35 cellular contexts compared by ENCODE assay signal in the genomic region with DNA sequence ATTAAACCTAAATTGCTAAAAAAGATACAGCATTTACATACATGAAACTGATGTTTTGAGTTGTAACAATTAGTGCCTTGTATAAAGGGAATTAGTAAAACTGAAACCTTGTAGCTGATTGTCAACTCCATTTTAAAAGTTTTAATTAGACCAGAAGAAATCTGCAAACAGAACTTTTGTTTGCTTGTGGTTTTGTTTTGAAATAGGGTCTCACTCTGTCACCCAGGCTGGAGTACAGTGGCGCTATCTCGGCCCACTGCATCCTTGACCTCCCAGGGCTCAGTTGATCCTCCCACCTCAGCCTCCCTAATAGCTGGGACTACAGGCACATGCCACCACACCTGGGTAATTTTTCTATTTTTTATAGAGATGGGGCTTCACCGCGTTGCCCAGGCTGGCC.
DNase-seq lines count a peak whose midpoint lies in the region; ATAC-seq, FAIRE-seq and TF ChIP-seq lines count a peak whose summit lies in the region.
"Had no signal": no experiment of that assay in that cellular context is flagged by ENCODE, and none has a peak within 500 bp of the region (broad histone marks: within the 10 kb centered on the region; RNA-seq: fewer than 3 reads in every experiment).

No MANE protein-coding gene starts in this region.

- no peak for TF ChIP-seq RAD21 in HepG2 (CRISPR knock-in tag; IDR thresholded peaks at IDR 0.05)
- TF ChIP-seq RAD21 in HCT116 (IDR thresholded peaks at IDR 0.05; ENCODE audit: low read depth), result no peak
- no peak for TF ChIP-seq RAD21 in GM12878 (IDR thresholded peaks at IDR 0.05; ENCODE audit: insufficient read depth, low read depth, low read length)

- no peaks in the 10 kb centered on the region for H3K27me3 ChIP-seq in HepG2 (ENCODE audit: control insufficient read depth in 1 of 2, insufficient read depth in 2 of 2, low read length in 2 of 2)
- no peaks in the 10 kb centered on the region for H3K27me3 ChIP-seq in right lobe of liver
- H3K27me3 ChIP-seq in GM06990 (replicated peaks; ENCODE audit: control insufficient read depth, insufficient read depth, low read length), result no peaks in the 10 kb centered on the region
- H3K27me3 ChIP-seq in HCT116 (ENCODE audit: insufficient read depth, low read length), result no peaks in the 10 kb centered on the region
- H3K27me3 ChIP-seq in GM12878 (replicated peaks in 1 of 2; ENCODE audit: control insufficient read depth in 2 of 2, insufficient read depth in 2 of 2, low read length in 1 of 2), result no peaks in the 10 kb centered on the region
- H3K27me3 ChIP-seq: BE2C; BLaER1; BLaER1 treated with 17β-estradiol and CSF1 and Interleukin-3, amounts not matched to agents 10 nM and 100 nM had no signal

- FAIRE-seq in HepG2 (lab: Jason Lieb, UNC) (no peak), GM12878 (lab: Jason Lieb, UNC) (no peak), HTR-8/SVneo (lab: Jason Lieb, UNC) (no peak)
- FAIRE-seq: A204.1, A549, D721Med had no signal

- in situ Hi-C loops in HepG2 (cut with HindIII; ENCODE audit: extremely low pct_ligation_motif_present, low pct_unique_long_range_greater_than_20kb), result no loop called here
- in situ Hi-C loops in GM12878 (cut with MboI), result no loop called here

- BruUV-seq in HepG2 (replicated peaks; lab: Mats Ljungman, UMichigan) (no TSS peak), HCT116 (replicated peaks; lab: Mats Ljungman, UMichigan) (TSS peak; percentile 3), GM12878 (replicated peaks; lab: Mats Ljungman, UMichigan) (no TSS peak)

- no peak overlapping the region for H3K9ac ChIP-seq in HepG2 (ENCODE audit: insufficient read depth, low read depth, low read length)
- H3K9ac ChIP-seq in HCT116 (ENCODE audit: low read length), result no peak overlapping the region
- no peak overlapping the region for H3K9ac ChIP-seq in GM12878 (ENCODE audit: control insufficient read depth, insufficient read depth, low read length)
- H3K9ac ChIP-seq: BLaER1; BLaER1 treated with 17β-estradiol and CSF1 and Interleukin-3, amounts not matched to agents 10 nM and 100 nM had no signal

- H3K27ac ChIP-seq in HepG2 (ENCODE audit: extremely low read length, insufficient read depth, low read length) (no peak overlapping the region), right lobe of liver (no peak overlapping the region), HCT116 (ENCODE audit: low read depth, low read length) (no peak overlapping the region), GM12878 (ENCODE audit: control insufficient read depth, insufficient read depth) (no peak overlapping the region)
- H3K27ac ChIP-seq: 22Rv1; A549; BLaER1; BLaER1 treated with 17β-estradiol and CSF1 and Interleukin-3, amounts not matched to agents 10 nM and 100 nM; C4-2B had no signal

- H4K20me1 ChIP-seq in HepG2 (ENCODE audit: insufficient read depth, low read length) (no peaks in the 10 kb centered on the region), HCT116 (ENCODE audit: insufficient read depth) (no peaks in the 10 kb centered on the region), GM12878 (ENCODE audit: control insufficient read depth, insufficient read depth) (no peaks in the 10 kb centered on the region)
- H4K20me1 ChIP-seq: BLaER1; BLaER1 treated with 17β-estradiol and CSF1 and Interleukin-3, amounts not matched to agents 10 nM and 100 nM had no signal

- no peak for ATAC-seq in HepG2
- no peak for ATAC-seq in right lobe of liver
- no peak for ATAC-seq in HCT116
- peak; percentile 56 for ATAC-seq in GM12878
- ATAC-seq: A549; CD8-positive, alpha-beta T cell had no signal

- H2AFZ ChIP-seq in HepG2 (ENCODE audit: low read length) (no peak overlapping the region), HCT116 (ENCODE audit: low read depth, low read length, poor library complexity, severe bottlenecking) (no peak overlapping the region), GM12878 (ENCODE audit: control insufficient read depth, low read depth, low read length) (no peak overlapping the region)

- H3K4me2 ChIP-seq in HepG2 (ENCODE audit: low read depth, low read length), result no peak overlapping the region
- no peak overlapping the region for H3K4me2 ChIP-seq in HCT116 (ENCODE audit: low read length)
- H3K4me2 ChIP-seq in GM12878 (ENCODE audit: control insufficient read depth, insufficient read depth), result no peak overlapping the region
- H3K4me2 ChIP-seq: A549; BLaER1; BLaER1 treated with 17β-estradiol and CSF1 and Interleukin-3, amounts not matched to agents 10 nM and 100 nM had no signal

- intact Hi-C loops in HepG2 (cut with micrococcal nuclease; ENCODE audit: unreplicated experiment) (no loop called here), right lobe of liver (cut with DNase I) (no loop called here), HCT116 (cut with micrococcal nuclease) (no loop called here), GM12878 (cut with micrococcal nuclease; ENCODE audit: unreplicated experiment) (no loop called here)

- H3K79me2 ChIP-seq in HepG2 (ENCODE audit: insufficient read depth, low read length) (no peaks in the 10 kb centered on the region), HCT116 (ENCODE audit: insufficient read depth, low read length) (no peaks in the 10 kb centered on the region), GM12878 (ENCODE audit: control insufficient read depth, insufficient read depth, low read length) (no peaks in the 10 kb centered on the region)

- SMC1A ChIA-PET in GM12878 (lab: Charles Lee; ENCODE audit: uncharacterized antibody, unreplicated experiment), result interaction anchor here (1.0 to 4.8 kb wide), 5 partner anchors 9 to 40 kb away, joined by 3 to 19 read pairs (median 5); no protein-coding TSS in a partner anchor

- DNase-seq in HepG2 (ENCODE audit: low spot score), result no peak
- DNase-seq in right lobe of liver, result no peak
- peak; percentile 36 for DNase-seq in GM06990 (ENCODE audit: extremely low read depth, insufficient read length)
- no peak for DNase-seq in HCT116 (ENCODE audit: low read depth, low spot score)
- DNase-seq in GM12878 (ENCODE audit: low read depth, low spot score), result no peak
- no peak for DNase-seq in HTR-8/SVneo (ENCODE audit: insufficient read length, low spot score)
- no peak for DNase-seq in central memory CD4-positive, alpha-beta T cell
- no peak for DNase-seq in HPDE6-E6E7 (ENCODE audit: extremely low spot score)
- DNase-seq: 8988T; ACHN; AML-193; BE2C; C1 segment of cervical spinal cord; Caco-2; Calu3; CD4-positive, alpha-beta memory T cell; CD4-positive, alpha-beta T cell; CD4-positive, CD25-positive, alpha-beta regulatory T cell; CD8-positive, alpha-beta memory T cell; CD8-positive, alpha-beta T cell; COR-L47; DMS 273 treated with DMSO at 0.1 percent for 48 hours; DMS153; DMS53; DMS79; DMS79 treated with DMSO at 0.1 percent for 48 hours; DND-41; EL had no signal

- TF ChIP-seq EP300 in HepG2 (IDR thresholded peaks at IDR 0.05; ENCODE audit: low read depth in 2 of 2, low read length in 2 of 2) (no peak), HepG2 (CRISPR knock-in tag; IDR thresholded peaks at IDR 0.05; ENCODE audit: borderline replicate concordance) (no peak), GM12878 (IDR thresholded peaks at IDR 0.05; ENCODE audit: borderline replicate concordance in 1 of 2, control insufficient read depth in 1 of 2, low read depth in 2 of 2, low read length in 2 of 2) (0 out of 4 replicates have a peak, but pooled peaks of 1 of the 2 experiments have one; percentile 9)

- POLR2A ChIA-PET in HepG2 (lab: Yijun Ruan, JAX), result no interaction called here
- POLR2A ChIA-PET in HCT116 (lab: Charles Lee), result no interaction called here
- POLR2A ChIA-PET in GM12878 (lab: Charles Lee), result interaction anchor here (0.6 kb wide), 1 partner anchor 37 kb away, joined by 4 read pairs; no protein-coding TSS in a partner anchor

- TF ChIP-seq POLR2A in HepG2 (IDR thresholded peaks at IDR 0.05; ENCODE audit: insufficient read depth in 1 of 2, low read depth in 2 of 2, low read length in 2 of 2) (no peak), right lobe of liver (IDR thresholded peaks at IDR 0.05) (no peak), HCT116 (IDR thresholded peaks at IDR 0.05; ENCODE audit: borderline replicate concordance, extremely low read depth, insufficient read depth, insufficient read length) (no peak), GM12878 (IDR thresholded peaks at IDR 0.05; ENCODE audit: low read depth, low read length) (no peak)

- 46% methylated on average over 4 of the region's 4 CpGs for WGBS in HepG2 (ENCODE audit: low lambda C conversion rate)
- 27% methylated on average over 2 of the region's 4 CpGs for WGBS in right lobe of liver (ENCODE audit: insufficient coverage, low coverage, low lambda C conversion rate, missing lambda C conversion rate)
- 5% methylated on average over 4 of the region's 4 CpGs for WGBS in GM12878 (ENCODE audit: insufficient coverage, insufficient replicate concordance, low lambda C conversion rate, missing lambda C conversion rate)

- no peak for TF ChIP-seq CTCF in HepG2 (CRISPR knock-in tag; IDR thresholded peaks at IDR 0.05)
- no peak for TF ChIP-seq CTCF in right lobe of liver (IDR thresholded peaks at IDR 0.05)
- no peak for TF ChIP-seq CTCF in GM06990 (IDR thresholded peaks at IDR 0.05; ENCODE audit: insufficient read depth, low read length, poor library complexity, severe bottlenecking)
- no peak for TF ChIP-seq CTCF in HCT116 (IDR thresholded peaks at IDR 0.05 in 2 of 3, conservative IDR thresholded peaks at IDR 0.05 in 1 of 3; ENCODE audit: borderline replicate concordance in 1 of 3, insufficient read depth in 1 of 3, low read depth in 2 of 3, low read length in 2 of 3)
- TF ChIP-seq CTCF in GM12878 (IDR thresholded peaks at IDR 0.05 in 2 of 3, conservative IDR thresholded peaks at IDR 0.05 in 1 of 3; ENCODE audit: control insufficient read depth in 2 of 3, extremely low read depth in 1 of 3, insufficient read depth in 1 of 3, low read depth in 3 of 3, low read length in 3 of 3), result no peak

- H3K36me3 ChIP-seq in HepG2 (replicated peaks in 1 of 2; ENCODE audit: control insufficient read depth in 1 of 2, insufficient read depth in 2 of 2, low read length in 2 of 2) (no peaks in the 10 kb centered on the region), right lobe of liver (no peaks in the 10 kb centered on the region), GM06990 (ENCODE audit: control insufficient read depth, insufficient read depth, low read length) (no peaks in the 10 kb centered on the region; the same call in 1 of the 2 replicates), HCT116 (ENCODE audit: control insufficient read depth in 1 of 2, insufficient read depth in 2 of 2, low read length in 2 of 2) (no peaks in the 10 kb centered on the region; a peak in 1 of 4 replicates), GM12878 (ENCODE audit: control insufficient read depth in 2 of 2, insufficient read depth in 2 of 2, low read length in 1 of 2) (no peaks in the 10 kb centered on the region; a peak in 1 of 4 replicates)
- H3K36me3 ChIP-seq: BE2C had no signal

- CTCF ChIA-PET in HepG2 (lab: Yijun Ruan, JAX; ENCODE audit: low intra/inter-chr PET ratio, low total read pairs), result no interaction called here
- CTCF ChIA-PET in HCT116 (lab: Charles Lee), result interaction anchor here (1.2 kb wide), 1 partner anchor 97 kb away, joined by 3 read pairs; no protein-coding TSS in a partner anchor
- CTCF ChIA-PET in GM12878 (lab: Yijun Ruan, JAX), result interaction anchor here (0.7 to 1.5 kb wide), 5 partner anchors 11 to 378 kb away, joined by 3 to 4 read pairs (median 3); no protein-coding TSS in a partner anchor

- RAD21 ChIA-PET in HCT116 (lab: Charles Lee; ENCODE audit: low non-redundant PET in 1 of 2, low total read pairs in 2 of 2, uncharacterized antibody in 2 of 2, unreplicated experiment in 2 of 2) (no interaction called here), GM12878 (lab: Charles Lee; ENCODE audit: unreplicated experiment) (interaction anchor here (1.1 to 2.3 kb wide), 2 partner anchors 11 to 561 kb away, joined by 4 to 7 read pairs; no protein-coding TSS in a partner anchor)

- H3K4me3 ChIP-seq in HepG2 (replicated peaks in 1 of 3; ENCODE audit: insufficient read depth in 1 of 3, low read depth in 2 of 3, low read length in 3 of 3), result no peak overlapping the region
- no peak overlapping the region for H3K4me3 ChIP-seq in right lobe of liver
- H3K4me3 ChIP-seq in GM06990 (replicated peaks; ENCODE audit: low read depth, low read length), result no peak overlapping the region
- no peak overlapping the region for H3K4me3 ChIP-seq in HCT116 (replicated peaks in 1 of 2; ENCODE audit: low read depth in 1 of 2, low read length in 2 of 2)
- no peak overlapping the region for H3K4me3 ChIP-seq in GM12878
- H3K4me3 ChIP-seq: A549; BLaER1; BLaER1 treated with 17β-estradiol and CSF1 and Interleukin-3, amounts not matched to agents 10 nM and 100 nM had no signal

- H3K9me2 ChIP-seq in HCT116 (ENCODE audit: insufficient read depth), result no peaks in the 10 kb centered on the region

- H3K4me1 ChIP-seq in HepG2 (ENCODE audit: insufficient read depth, low read length) (0 out of 2 replicates have a peak, but pooled peaks cover under 1% of the 10 kb centered on the region), right lobe of liver (peaks cover 0 to 11% (median 4%) of the 10 kb centered on the region in 4 donors), HCT116 (ENCODE audit: control insufficient read depth in 1 of 2, insufficient read depth in 2 of 2, low read length in 2 of 2) (no peaks in the 10 kb centered on the region), GM12878 (ENCODE audit: control insufficient read depth, insufficient read depth, low read length) (no peaks in the 10 kb centered on the region)
- H3K4me1 ChIP-seq: A549; BE2C; BLaER1; BLaER1 treated with 17β-estradiol and CSF1 and Interleukin-3, amounts not matched to agents 10 nM and 100 nM; Caco-2 had no signal

- H3K9me3 ChIP-seq in HepG2 (ENCODE audit: low read length), result no peaks in the 10 kb centered on the region
- no peaks in the 10 kb centered on the region for H3K9me3 ChIP-seq in right lobe of liver
- no peaks in the 10 kb centered on the region for H3K9me3 ChIP-seq in HCT116 (ENCODE audit: control insufficient read depth in 1 of 2, insufficient read depth in 1 of 2, low read depth in 1 of 2, low read length in 2 of 2)
- H3K9me3 ChIP-seq in GM12878 (replicated peaks; ENCODE audit: control insufficient read depth, insufficient read depth, low read length), result no peaks in the 10 kb centered on the region
- H3K9me3 ChIP-seq: A549; BE2C; BLaER1; BLaER1 treated with 17β-estradiol and CSF1 and Interleukin-3, amounts not matched to agents 10 nM and 100 nM; Caco-2 had no signal

Comparison
In these comparisons a context has a peak if more than half of its experiments do, and no peak if none do; other contexts are left out.
1. Of the 75 proteins assayed by ChIP-seq in both HepG2 and GM12878: peak only in HepG2: none; only in GM12878: DPF2, NR2F1, ZBTB33 and ZNF24; in both: none; in neither: 69; mixed calls (peak in some experiments, not most) for 2.